ENCODE assay signal across 31 cellular contexts in the genomic region with DNA sequence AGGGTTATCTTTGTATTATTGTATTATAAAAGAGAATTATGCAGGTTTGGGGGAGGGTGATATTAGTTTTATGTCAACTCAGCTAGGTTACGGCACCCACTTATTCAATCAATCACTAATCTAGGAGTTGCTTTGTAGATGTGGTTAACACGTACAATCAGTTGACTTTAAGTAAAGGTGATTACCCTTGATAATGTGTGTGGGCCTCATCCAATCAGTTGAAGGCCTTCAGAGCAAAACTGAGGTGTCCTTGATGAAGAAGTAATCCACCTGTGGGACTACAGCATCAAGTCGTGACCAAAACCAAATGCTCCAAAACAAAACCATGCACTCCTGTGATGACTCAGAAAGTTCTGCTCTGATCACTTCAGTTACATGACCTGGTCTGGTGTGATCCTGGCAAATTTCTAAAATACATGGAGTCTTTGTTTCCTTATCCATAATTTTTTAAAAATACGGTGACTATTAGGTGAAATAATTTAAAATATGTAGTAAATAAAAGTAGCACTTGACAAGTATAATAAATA.
"Had no signal": no experiment of that assay in that cellular context is flagged by ENCODE, and none has a peak within 500 bp of the region (broad histone marks: within the 10 kb centered on the region; RNA-seq: fewer than 3 reads in every experiment).

No MANE protein-coding gene starts in this region.

- H3K4me3 Mint-ChIP-seq: activated CD4-positive, alpha-beta T cell treated with anti-CD3 and anti-CD28 coated beads, Interleukin-2, amount 10 ng/mL, durations not matched to agents 24 days and 14 days; activated CD8-positive, alpha-beta T cell treated with anti-CD3 and anti-CD28 coated beads, Interleukin-2, amount 10 ng/mL, durations not matched to agents 7 days and 5 days; activated naive CD8-positive, alpha-beta T cell treated with anti-CD3 and anti-CD28 coated beads for 36 hours had no signal

- H3K9me3 Mint-ChIP-seq: activated CD4-positive, alpha-beta T cell treated with anti-CD3 and anti-CD28 coated beads, Interleukin-2, amount 10 ng/mL, durations not matched to agents 24 days and 14 days had no signal

- H3K27me3 ChIP-seq: brain microvascular endothelial cell, SJCRH30 had no signal

- DNase-seq: activated CD4-positive, alpha-beta T cell treated with anti-CD3 and anti-CD28 coated beads for 1 hour; activated CD4-positive, alpha-beta T cell treated with anti-CD3 and anti-CD28 coated beads, Interleukin-2, amount 10 ng/mL, durations not matched to agents 24 days and 14 days; activated CD4-positive, alpha-beta T cell treated with anti-CD3 and anti-CD28 coated beads, Interleukin-2, amount 50 U/mL, for 48 hours; activated CD4-positive, CD25-positive, alpha-beta regulatory T cell; activated CD8-positive, alpha-beta memory T cell treated with anti-CD3 and anti-CD28 coated beads, Interleukin-2, amount 50 U/mL, for 48 hours; activated CD8-positive, alpha-beta T cell treated with anti-CD3 and anti-CD28 coated beads, Interleukin-2, amount 10 ng/mL, durations not matched to agents 7 days and 5 days; activated effector memory CD4-positive, alpha-beta T cell treated with anti-CD3 and anti-CD28 coated beads, Interleukin-2, amount 50 U/mL, for 16 hours; activated naive CD4-positive, alpha-beta T cell; activated naive CD4-positive, alpha-beta T cell treated with anti-CD3 and anti-CD28 coated beads, Interleukin-2, amount 50 U/mL, for 16 hours; activated naive CD8-positive, alpha-beta T cell treated with anti-CD3 and anti-CD28 coated beads for 36 hours; activated T-cell treated with anti-CD3 and anti-CD28 coated beads, Interleukin-2, amount 50 U/mL, for 48 hours; amniotic stem cell; aorta; brain microvascular endothelial cell; central memory CD4-positive, alpha-beta T cell; MM.1S; MV-4-11; NCI-H1092 treated with DMSO at 0.1 percent for 48 hours; NCI-H1417; NCI-H146; NCI-H187; NCI-H2029 treated with DMSO at 0.1 percent for 48 hours; NCI-H226; NCI-H524 treated with DMSO at 0.1 percent for 48 hours; SHP77; SJCRH30; T1000; WERI-Rb-1 had no signal

- H3K27ac ChIP-seq: brain microvascular endothelial cell, KMS-11, SJCRH30, SK-N-MC, WERI-Rb-1 had no signal

- H3K36me3 Mint-ChIP-seq: activated naive CD8-positive, alpha-beta T cell treated with anti-CD3 and anti-CD28 coated beads for 36 hours had no signal

- H3K4me3 ChIP-seq: SJCRH30, SK-N-MC had no signal

- H3K27ac Mint-ChIP-seq: activated CD4-positive, alpha-beta T cell treated with anti-CD3 and anti-CD28 coated beads, Interleukin-2, amount 10 ng/mL, durations not matched to agents 24 days and 14 days; activated CD8-positive, alpha-beta T cell treated with anti-CD3 and anti-CD28 coated beads, Interleukin-2, amount 10 ng/mL, durations not matched to agents 7 days and 5 days; activated naive CD8-positive, alpha-beta T cell treated with anti-CD3 and anti-CD28 coated beads for 36 hours had no signal

- ATAC-seq: activated CD8-positive, alpha-beta T cell treated with anti-CD3 and anti-CD28 coated beads, Interleukin-2, amount 10 ng/mL, durations not matched to agents 7 days and 5 days; Panc1 had no signal

- H3K4me1 Mint-ChIP-seq: activated CD4-positive, alpha-beta T cell treated with anti-CD3 and anti-CD28 coated beads, Interleukin-2, amount 10 ng/mL, durations not matched to agents 24 days and 14 days; activated naive CD8-positive, alpha-beta T cell treated with anti-CD3 and anti-CD28 coated beads for 36 hours had no signal

- H3K36me3 ChIP-seq: brain microvascular endothelial cell, SJCRH30, WERI-Rb-1 had no signal

- H3K9me3 ChIP-seq: SJCRH30 had no signal

- H3K4me1 ChIP-seq: SJCRH30 had no signal
